Comparison of ENCODE assay signal across 20 cellular contexts in genomic region chr1:246319111-246319510, GRCh38.
"Had no signal": no experiment of that assay in that cellular context is flagged by ENCODE, and none has a peak within 500 bp of the region (broad histone marks: within the 10 kb centered on the region; RNA-seq: fewer than 3 reads in every experiment).

No MANE protein-coding gene starts in this region.

- H3K9me3 Mint-ChIP-seq: activated naive CD4-positive, alpha-beta T cell treated with anti-CD3 and anti-CD28 coated beads, Interleukin-2, amount 50 U/mL, for 72 hours; activated T-helper 1 cell treated with anti-CD3 and anti-CD28 coated beads, Interleukin-12 subunit alpha, Interleukin-12 subunit beta, Interleukin-2, Interleukin-4 antibody, amounts not matched to agents 30 ng/mL and 10 ng/mL and 1 ng/mL, durations not matched to agents 14 hours and 24 hours and 36 hours; dendritic cell treated with granulocyte-macrophage colony-stimulating factor and Interleukin-4, amounts not matched to agents 40 ng/mL and 50 ng/mL, for 4 days; effector memory CD8-positive, alpha-beta T cell; mesothelial cell of epicardium; nephron progenitor cell; WTC11 had no signal

- H3K36me3 ChIP-seq: adrenal gland, thyroid gland had no signal

- H3K4me3 Mint-ChIP-seq: activated CD4-positive, alpha-beta T cell treated with anti-CD3 and anti-CD28 coated beads for 36 hours; activated T-helper 1 cell treated with anti-CD3 and anti-CD28 coated beads, Interleukin-12 subunit alpha, Interleukin-12 subunit beta, Interleukin-2, Interleukin-4 antibody, amounts not matched to agents 30 ng/mL and 10 ng/mL and 1 ng/mL, durations not matched to agents 14 hours and 24 hours and 36 hours; dendritic cell treated with granulocyte-macrophage colony-stimulating factor and Interleukin-4, amounts not matched to agents 40 ng/mL and 50 ng/mL, for 4 days; effector memory CD8-positive, alpha-beta T cell; mesothelial cell of epicardium; nephron progenitor cell; WTC11 had no signal

- H3K27ac ChIP-seq: adrenal gland, epithelial cell of prostate, thyroid gland had no signal

- H3K4me3 ChIP-seq: adrenal gland, lung, thyroid gland had no signal

- ATAC-seq: activated CD4-positive, alpha-beta T cell treated with anti-CD3 and anti-CD28 coated beads for 36 hours; activated naive CD4-positive, alpha-beta T cell treated with anti-CD3 and anti-CD28 coated beads, Interleukin-2, amount 50 U/mL, for 72 hours; effector memory CD8-positive, alpha-beta T cell; left lobe of liver; WTC11 had no signal

- DNase-seq: activated CD4-positive, alpha-beta T cell treated with anti-CD3 and anti-CD28 coated beads for 36 hours; activated CD4-positive, alpha-beta T cell treated with anti-CD3 and anti-CD28 coated beads, Interleukin-2, amount 50 U/mL, for 48 hours; activated gamma-delta T cell treated with Interleukin-2 at 50 U/mL for 16 hours; adrenal gland; effector memory CD8-positive, alpha-beta T cell; foreskin fibroblast; kidney; nephron progenitor cell; occipital lobe; posterior cingulate gyrus; stimulated activated naive CD4-positive, alpha-beta T cell; thyroid gland had no signal

- H3K9me3 ChIP-seq: adrenal gland, thyroid gland had no signal

- H3K27ac Mint-ChIP-seq: activated CD4-positive, alpha-beta T cell treated with anti-CD3 and anti-CD28 coated beads for 36 hours; activated naive CD4-positive, alpha-beta T cell treated with anti-CD3 and anti-CD28 coated beads, Interleukin-2, amount 50 U/mL, for 72 hours; activated T-helper 1 cell treated with anti-CD3 and anti-CD28 coated beads, Interleukin-12 subunit alpha, Interleukin-12 subunit beta, Interleukin-2, Interleukin-4 antibody, amounts not matched to agents 30 ng/mL and 10 ng/mL and 1 ng/mL, durations not matched to agents 14 hours and 24 hours and 36 hours; dendritic cell treated with granulocyte-macrophage colony-stimulating factor and Interleukin-4, amounts not matched to agents 40 ng/mL and 50 ng/mL, for 4 days; effector memory CD8-positive, alpha-beta T cell; mesothelial cell of epicardium had no signal

- H3K27me3 Mint-ChIP-seq: activated CD4-positive, alpha-beta T cell treated with anti-CD3 and anti-CD28 coated beads for 36 hours; dendritic cell treated with granulocyte-macrophage colony-stimulating factor and Interleukin-4, amounts not matched to agents 40 ng/mL and 50 ng/mL, for 4 days; effector memory CD8-positive, alpha-beta T cell had no signal

- H3K27me3 ChIP-seq: adrenal gland, thyroid gland had no signal

- H3K36me3 Mint-ChIP-seq: mesothelial cell of epicardium, WTC11 had no signal
